Comparison of ENCODE assay signal across 3 cellular contexts in genomic region chr5:32494827-32495226, GRCh38.
TF ChIP-seq lines count a peak whose summit lies in the region.

No MANE protein-coding gene starts in this region.

TF ChIP-seq in HepG2, 621 proteins besides CTCF, POLR2A, EP300 and RAD21:
- TF ChIP-seq GATAD2A (CRISPR knock-in tag; IDR thresholded peaks at IDR 0.05): no peak
- no peak for TF ChIP-seq HNRNPLL (IDR thresholded peaks at IDR 0.05; ENCODE audit: low read depth, low read length, poor library complexity, severe bottlenecking)
- no peak for TF ChIP-seq SP140L (CRISPR knock-in tag; IDR thresholded peaks at IDR 0.05; ENCODE audit: borderline replicate concordance)
- no peak for TF ChIP-seq LBX2 (CRISPR knock-in tag; IDR thresholded peaks at IDR 0.05; ENCODE audit: borderline replicate concordance)
- peak; percentile 25 to 76; a peak in 2 of 4 replicates for TF ChIP-seq MAFK (conservative IDR thresholded peaks at IDR 0.05 in 1 of 2, IDR thresholded peaks at IDR 0.05 in 1 of 2; ENCODE audit: low read length in 2 of 2)
- TF ChIP-seq NKX3-1 (CRISPR knock-in tag; IDR thresholded peaks at IDR 0.05): no peak
- no peak for TF ChIP-seq PHF8 (CRISPR knock-in tag; IDR thresholded peaks at IDR 0.05)
- TF ChIP-seq MLX (CRISPR knock-in tag; IDR thresholded peaks at IDR 0.05): no peak
- TF ChIP-seq MAFF (IDR thresholded peaks at IDR 0.05; ENCODE audit: low read depth, low read length): peak; percentile 63

TF ChIP-seq in A549, 52 proteins besides CTCF, POLR2A, EP300 and RAD21:
- TF ChIP-seq GATA3 (IDR thresholded peaks at IDR 0.05; ENCODE audit: borderline replicate concordance) (no peak), POLR2AphosphoS2 (conservative IDR thresholded peaks at IDR 0.05; ENCODE audit: low read length) (no peak), MAFK (IDR thresholded peaks at IDR 0.05; ENCODE audit: partially characterized antibody) (peak; percentile 70)

TF ChIP-seq in K562, 482 proteins besides CTCF, POLR2A, EP300 and RAD21:
- TF ChIP-seq MAFG (tag; conservative IDR thresholded peaks at IDR 0.05): 0 out of 2 replicates have a peak, but pooled peaks have one; percentile 7
- peak; percentile 34; the same call in 1 of the 2 replicates for TF ChIP-seq C11orf30 (IDR thresholded peaks at IDR 0.05; ENCODE audit: low read depth)
- no peak for TF ChIP-seq USF2 (CRISPR knock-in tag; IDR thresholded peaks at IDR 0.05)
- peak; percentile 59; the same call in 1 of the 2 replicates for TF ChIP-seq ZNF316 (IDR thresholded peaks at IDR 0.05)
